In genomic region chr17:1487939-1488825, GRCh38 we compare ENCODE assay signal across 8 cellular contexts. TPM values are rescaled to one million over a fixed set of nuclear protein-coding genes. Genes with fewer than 3 reads are reported as not detected.
DNase-seq lines count a peak whose midpoint lies in the region; ATAC-seq and TF ChIP-seq lines count a peak whose summit lies in the region.

No MANE protein-coding gene starts in this region.

- POLR2A ChIA-PET in CD8-positive, alpha-beta T cell (lab: Charles Lee) = interaction anchor here (1.0 to 2.6 kb wide), 4 partner anchors 25 to 88 kb away, joined by 4 to 12 read pairs (median 6); partner anchors contain the start of genes CRK, INPP5K and YWHAE

- no peaks in the 10 kb centered on the region for H3K9me3 Mint-ChIP-seq in CD8-positive, alpha-beta T cell
- no peaks in the 10 kb centered on the region for H3K9me3 Mint-ChIP-seq in activated T-cell treated with anti-CD3 and anti-CD28 coated beads, Interleukin-2, amount 50 U/mL, for 72 hours

- H3K4me3 ChIP-seq in CD8-positive, alpha-beta T cell (ENCODE audit: low read depth, low read length) = peak overlapping the region; percentile 63
- peak overlapping the region; percentile 42 for H3K4me3 ChIP-seq in NT2/D1 (ENCODE audit: insufficient read length, low read depth)
- H3K4me3 ChIP-seq in esophagus (ENCODE audit: low read depth in 1 of 2, low read length in 2 of 2) = peak overlapping the region; percentile 46 to 61

- no peaks in the 10 kb centered on the region for H3K9me3 ChIP-seq in CD8-positive, alpha-beta T cell (ENCODE audit: low read length)
- H3K9me3 ChIP-seq in NT2/D1 (ENCODE audit: insufficient read depth, low read length) (no peaks in the 10 kb centered on the region), esophagus (ENCODE audit: control insufficient read depth in 2 of 2, insufficient read depth in 1 of 2, low read depth in 1 of 2, low read length in 1 of 2) (no peaks in the 10 kb centered on the region)

- H3K27ac ChIP-seq in CD8-positive, alpha-beta T cell (ENCODE audit: low read depth, low read length) = no peak overlapping the region
- peak overlapping the region; percentile 95 to 96 for H3K27ac ChIP-seq in esophagus (ENCODE audit: low read depth in 2 of 2, low read length in 1 of 2)

- 3 to 8% methylated on average over 28 to 72 of the region's 72 CpGs for WGBS in esophagus, 2 donors

- intact Hi-C loops in CD8-positive, alpha-beta T cell (cut with DNase I, micrococcal nuclease) = loop anchor here (1.0 to 2.0 kb wide), 3 partner anchors 32 to 90 kb away; partner anchors contain the start of genes CRK (in 1 of the 2) and PITPNA (in 1 of the 2)

- H3K4me1 Mint-ChIP-seq in CD8-positive, alpha-beta T cell (ENCODE audit: low read depth) = peaks cover 27% of the 10 kb centered on the region
- peaks cover 45% of the 10 kb centered on the region for H3K4me1 Mint-ChIP-seq in activated T-cell treated with anti-CD3 and anti-CD28 coated beads, Interleukin-2, amount 50 U/mL, for 72 hours (ENCODE audit: low read depth)

- no peaks in the 10 kb centered on the region for H3K27me3 ChIP-seq in CD8-positive, alpha-beta T cell (ENCODE audit: insufficient read depth, low read length)
- H3K27me3 ChIP-seq in NT2/D1 (ENCODE audit: insufficient read depth, insufficient read length) (peaks cover 7% of the 10 kb centered on the region), esophagus (ENCODE audit: control insufficient read depth in 1 of 2, insufficient read depth in 2 of 2, low read length in 2 of 2) (no peaks in the 10 kb centered on the region)

- H3K4me3 Mint-ChIP-seq in CD8-positive, alpha-beta T cell = peak overlapping the region; percentile 86
- peak overlapping the region; percentile 81 to 82 for H3K4me3 Mint-ChIP-seq in activated T-cell treated with anti-CD3 and anti-CD28 coated beads, Interleukin-2, amount 50 U/mL, for 72 hours

- peaks cover 37% of the 10 kb centered on the region for H3K4me1 ChIP-seq in CD8-positive, alpha-beta T cell (ENCODE audit: insufficient read depth, low read length)
- peaks cover 18% of the 10 kb centered on the region for H3K4me1 ChIP-seq in NT2/D1 (ENCODE audit: insufficient read depth, insufficient read length)
- peaks cover 10 to 30% of the 10 kb centered on the region in 2 donors for H3K4me1 ChIP-seq in esophagus (ENCODE audit: control insufficient read depth in 2 of 2, insufficient read depth in 2 of 2, low read length in 1 of 2)

- ATAC-seq in CD8-positive, alpha-beta T cell = peak; percentile 42
- peak; percentile 24 to 35 for ATAC-seq in activated T-cell treated with anti-CD3 and anti-CD28 coated beads, Interleukin-2, amount 50 U/mL, for 72 hours (replicated peaks in 1 of 2)
- no peak for ATAC-seq in GM19351 (IDR thresholded peaks at IDR 0.05; ENCODE audit: unreplicated experiment)

- H3K36me3 ChIP-seq in CD8-positive, alpha-beta T cell (ENCODE audit: insufficient read depth, low read length) = no peaks in the 10 kb centered on the region
- peaks cover 8% of the 10 kb centered on the region for H3K36me3 ChIP-seq in NT2/D1 (ENCODE audit: insufficient read depth, insufficient read length, low read length)
- H3K36me3 ChIP-seq in esophagus (ENCODE audit: control insufficient read depth in 2 of 2, insufficient read depth in 2 of 2, low read length in 1 of 2) = peaks cover 0 to 6% of the 10 kb centered on the region in 2 donors

- peak in 6 of 7 experiments; percentile 62 to 81 (median 72) for DNase-seq in CD8-positive, alpha-beta T cell
- DNase-seq in HCEC 1CT = peak; percentile 85
- no peak for DNase-seq in NT2/D1 (ENCODE audit: low read depth, low spot score)
- peak; percentile 66 to 83 for DNase-seq in activated T-cell treated with anti-CD3 and anti-CD28 coated beads, Interleukin-2, amount 50 U/mL, for 72 hours
- DNase-seq in mucosa of gallbladder (ENCODE audit: low spot score) = peak; percentile 86
- peak; percentile 59 for DNase-seq in stimulated activated CD8-positive, alpha-beta memory T cell treated with anti-CD3 and anti-CD28 coated beads, Interleukin-2, amount 100 ng/mL, for 48 hours (ENCODE audit: low read depth in 2 of 2)

- no peaks in the 10 kb centered on the region for H3K27me3 Mint-ChIP-seq in CD8-positive, alpha-beta T cell (ENCODE audit: low read depth)
- H3K27me3 Mint-ChIP-seq in activated T-cell treated with anti-CD3 and anti-CD28 coated beads, Interleukin-2, amount 50 U/mL, for 72 hours (ENCODE audit: low read depth) = peaks cover 7% of the 10 kb centered on the region

- no peak for TF ChIP-seq CTCF in CD8-positive, alpha-beta T cell (IDR thresholded peaks at IDR 0.05)

- CTCF ChIA-PET in CD8-positive, alpha-beta T cell (lab: Charles Lee) = interaction anchor here (1.1 to 1.7 kb wide), 2 partner anchors 28 to 30 kb away, joined by 3 to 6 read pairs; partner anchors contain the start of gene INPP5K

- peak overlapping the region; percentile 76 for H3K9ac ChIP-seq in NT2/D1 (ENCODE audit: insufficient read length, low read depth)

- H3K36me3 Mint-ChIP-seq in CD8-positive, alpha-beta T cell = no peaks in the 10 kb centered on the region
- no peaks in the 10 kb centered on the region for H3K36me3 Mint-ChIP-seq in activated T-cell treated with anti-CD3 and anti-CD28 coated beads, Interleukin-2, amount 50 U/mL, for 72 hours (ENCODE audit: insufficient read depth in 2 of 2)

- peak overlapping the region; percentile 52 for H3K27ac Mint-ChIP-seq in CD8-positive, alpha-beta T cell
- H3K27ac Mint-ChIP-seq in activated T-cell treated with anti-CD3 and anti-CD28 coated beads, Interleukin-2, amount 50 U/mL, for 72 hours = peak overlapping the region; percentile 24

RNA-seq across cellular contexts. Expression of gene MYO1C, which starts 4.3 kb away (rescaled TPM):
- total RNA-seq in CD8-positive, alpha-beta T cell = 10 to 100 TPM in 1 of 2 experiments, 1 to 10 TPM in 1; 9.1 to 11.4 TPM
- total RNA-seq in activated T-cell treated with anti-CD3 and anti-CD28 coated beads, Interleukin-2, amount 50 U/mL, for 72 hours = 10 to 100 TPM; 32.8 to 49.9 TPM
- polyA plus RNA-seq in esophagus = 10 to 100 TPM; 42.0 to 45.0 TPM
- total RNA-seq in mucosa of gallbladder = 285 TPM

RNA-seq across cellular contexts. Expression of gene INPP5K, which starts 28.2 kb away (rescaled TPM):
- 100 to 1,000 TPM; 204 to 221 TPM for total RNA-seq in CD8-positive, alpha-beta T cell
- total RNA-seq in activated T-cell treated with anti-CD3 and anti-CD28 coated beads, Interleukin-2, amount 50 U/mL, for 72 hours = 10 to 100 TPM; 48.4 to 51.2 TPM
- polyA plus RNA-seq in esophagus = 10 to 100 TPM; 16.1 to 19.5 TPM
- 38.6 TPM for total RNA-seq in mucosa of gallbladder

RNA-seq across cellular contexts. Expression of gene CRK, which starts 32.1 kb away (rescaled TPM):
- 10 to 100 TPM; 15.4 to 15.9 TPM for total RNA-seq in CD8-positive, alpha-beta T cell
- 10 to 100 TPM; 18.7 to 22.9 TPM for total RNA-seq in activated T-cell treated with anti-CD3 and anti-CD28 coated beads, Interleukin-2, amount 50 U/mL, for 72 hours
- polyA plus RNA-seq in esophagus = 10 to 100 TPM; 17.8 to 23.8 TPM
- 82.2 TPM for total RNA-seq in mucosa of gallbladder
